In genomic region chr10:32050145-32050544, GRCh38 we compare ENCODE assay signal across 10 cellular contexts. TPM values are rescaled to one million over a fixed set of nuclear protein-coding genes. Genes with fewer than 3 reads are reported as not detected.
DNase-seq lines count a peak whose midpoint lies in the region; ATAC-seq and TF ChIP-seq lines count a peak whose summit lies in the region.
"Had no signal": no experiment of that assay in that cellular context is flagged by ENCODE, and none has a peak within 500 bp of the region (broad histone marks: within the 10 kb centered on the region; RNA-seq: fewer than 3 reads in every experiment).

No MANE protein-coding gene starts in this region.

- TF ChIP-seq POLR2A in body of pancreas (IDR thresholded peaks at IDR 0.05) = no peak

- WGBS in hepatocyte (ENCODE audit: low lambda C conversion rate, missing lambda C conversion rate) = 51% methylated on average over 5 of the region's 5 CpGs
- 63 to 64% methylated on average over 5 of the region's 5 CpGs for WGBS in body of pancreas, 2 donors

- H3K36me3 ChIP-seq in hepatocyte (replicated peaks; ENCODE audit: insufficient read depth, low read depth) = no peaks in the 10 kb centered on the region
- peaks cover 0 to 12% of the 10 kb centered on the region in 2 donors for H3K36me3 ChIP-seq in body of pancreas (replicated peaks in 1 of 2; ENCODE audit: insufficient read depth in 1 of 2, low read depth in 2 of 2)

- H3K4me3 ChIP-seq in hepatocyte (no peak overlapping the region), body of pancreas (no peak overlapping the region)

- peak overlapping the region; percentile 42 for H3K4me3 Mint-ChIP-seq in activated T-cell treated with anti-CD3 and anti-CD28 coated beads, Interleukin-2, amount 50 U/mL, for 4 hours
- H3K4me3 Mint-ChIP-seq in activated naive CD8-positive, alpha-beta T cell treated with anti-CD3 and anti-CD28 coated beads, Interleukin-2, amount 10 ng/mL, durations not matched to agents 7 days and 5 days = no peak overlapping the region
- peak overlapping the region; percentile 96 for H3K4me3 Mint-ChIP-seq in stimulated activated effector memory CD8-positive, alpha-beta T cell treated with anti-CD3 and anti-CD28 coated beads, Interleukin-12 subunit alpha, Interleukin-12 subunit beta, amount 100 ng/mL, for 72 hours

- no peak for DNase-seq in activated T-cell treated with anti-CD3 and anti-CD28 coated beads, Interleukin-2, amount 50 U/mL, for 4 hours
- DNase-seq in activated T-cell treated with anti-CD3 and anti-CD28 coated beads, Interleukin-2, amount 50 U/mL, for 1 hour = no peak
- no peak for DNase-seq in activated naive CD8-positive, alpha-beta T cell treated with anti-CD3 and anti-CD28 coated beads, Interleukin-2, amount 10 ng/mL, durations not matched to agents 7 days and 5 days
- DNase-seq in hepatocyte (ENCODE audit: low spot score) (peak; percentile 15), body of pancreas (no peak), GM13977 (ENCODE audit: low spot score) (no peak)
- no peak for DNase-seq in stimulated activated effector memory CD8-positive, alpha-beta T cell treated with anti-CD3 and anti-CD28 coated beads, Interleukin-12 subunit alpha, Interleukin-12 subunit beta, amount 100 ng/mL, for 72 hours (ENCODE audit: low spot score in 2 of 2)
- DNase-seq: SHP77 treated with DMSO at 0.1 percent for 48 hours had no signal

- no peaks in the 10 kb centered on the region for H3K27me3 Mint-ChIP-seq in activated T-cell treated with anti-CD3 and anti-CD28 coated beads, Interleukin-2, amount 50 U/mL, for 4 hours (ENCODE audit: low read depth)
- H3K27me3 Mint-ChIP-seq in activated naive CD8-positive, alpha-beta T cell treated with anti-CD3 and anti-CD28 coated beads, Interleukin-2, amount 10 ng/mL, durations not matched to agents 7 days and 5 days = no peaks in the 10 kb centered on the region

- H3K79me2 ChIP-seq in hepatocyte = peaks cover 100% of the 10 kb centered on the region

- H3K27ac ChIP-seq in hepatocyte (peak overlapping the region; percentile 5), body of pancreas (no peak overlapping the region)
- H3K27ac ChIP-seq: neutrophil had no signal

- no peak for ATAC-seq in activated T-cell treated with anti-CD3 and anti-CD28 coated beads, Interleukin-2, amount 50 U/mL, for 4 hours
- no peak for ATAC-seq in activated naive CD8-positive, alpha-beta T cell treated with anti-CD3 and anti-CD28 coated beads, Interleukin-2, amount 10 ng/mL, durations not matched to agents 7 days and 5 days (ENCODE audit: low read depth)
- no peak for ATAC-seq in stimulated activated effector memory CD8-positive, alpha-beta T cell treated with anti-CD3 and anti-CD28 coated beads, Interleukin-12 subunit alpha, Interleukin-12 subunit beta, amount 100 ng/mL, for 72 hours
- no peak for ATAC-seq in GM18502 (IDR thresholded peaks at IDR 0.05; ENCODE audit: poor library complexity, unreplicated experiment)
- no peak for ATAC-seq in body of pancreas

- intact Hi-C loops in body of pancreas (cut with DNase I) = loop anchor here (10.0 kb wide), 1 partner anchor 165 kb away; no protein-coding TSS in a partner anchor

- peaks cover 30% of the 10 kb centered on the region for H3K36me3 Mint-ChIP-seq in activated T-cell treated with anti-CD3 and anti-CD28 coated beads, Interleukin-2, amount 50 U/mL, for 4 hours (ENCODE audit: insufficient read depth)
- peaks cover 42% of the 10 kb centered on the region for H3K36me3 Mint-ChIP-seq in activated naive CD8-positive, alpha-beta T cell treated with anti-CD3 and anti-CD28 coated beads, Interleukin-2, amount 10 ng/mL, durations not matched to agents 7 days and 5 days
- H3K36me3 Mint-ChIP-seq in stimulated activated effector memory CD8-positive, alpha-beta T cell treated with anti-CD3 and anti-CD28 coated beads, Interleukin-12 subunit alpha, Interleukin-12 subunit beta, amount 100 ng/mL, for 72 hours = peaks cover 79% of the 10 kb centered on the region

- no peak for TF ChIP-seq CTCF in hepatocyte (IDR thresholded peaks at IDR 0.05; ENCODE audit: poor library complexity)
- TF ChIP-seq CTCF in body of pancreas (IDR thresholded peaks at IDR 0.05) = no peak
- no peak for TF ChIP-seq CTCF in GM13977 (IDR thresholded peaks at IDR 0.05; ENCODE audit: extremely low read depth, insufficient read depth, missing control alignments)

- H4K20me1 ChIP-seq in hepatocyte (ENCODE audit: insufficient read depth, poor library complexity, severe bottlenecking) = peaks cover 92% of the 10 kb centered on the region

- H3K9me3 ChIP-seq in hepatocyte (ENCODE audit: low read depth) (no peaks in the 10 kb centered on the region), body of pancreas (no peaks in the 10 kb centered on the region)
- H3K9me3 ChIP-seq: neutrophil had no signal

- H3K4me1 Mint-ChIP-seq in activated T-cell treated with anti-CD3 and anti-CD28 coated beads, Interleukin-2, amount 50 U/mL, for 4 hours (ENCODE audit: low read depth) = peaks cover 84% of the 10 kb centered on the region
- H3K4me1 Mint-ChIP-seq in activated naive CD8-positive, alpha-beta T cell treated with anti-CD3 and anti-CD28 coated beads, Interleukin-2, amount 10 ng/mL, durations not matched to agents 7 days and 5 days = peaks cover 63% of the 10 kb centered on the region
- H3K4me1 Mint-ChIP-seq in stimulated activated effector memory CD8-positive, alpha-beta T cell treated with anti-CD3 and anti-CD28 coated beads, Interleukin-12 subunit alpha, Interleukin-12 subunit beta, amount 100 ng/mL, for 72 hours = peaks cover 64% of the 10 kb centered on the region

- POLR2A ChIA-PET in activated naive CD8-positive, alpha-beta T cell treated with anti-CD3 and anti-CD28 coated beads, Interleukin-2, amount 10 ng/mL, durations not matched to agents 7 days and 5 days (lab: Charles Lee) = no interaction called here

- H2AFZ ChIP-seq in hepatocyte = no peak overlapping the region

- H3K9me3 Mint-ChIP-seq in activated T-cell treated with anti-CD3 and anti-CD28 coated beads, Interleukin-2, amount 50 U/mL, for 4 hours = no peaks in the 10 kb centered on the region
- H3K9me3 Mint-ChIP-seq in activated naive CD8-positive, alpha-beta T cell treated with anti-CD3 and anti-CD28 coated beads, Interleukin-2, amount 10 ng/mL, durations not matched to agents 7 days and 5 days = no peaks in the 10 kb centered on the region
- no peaks in the 10 kb centered on the region for H3K9me3 Mint-ChIP-seq in stimulated activated effector memory CD8-positive, alpha-beta T cell treated with anti-CD3 and anti-CD28 coated beads, Interleukin-12 subunit alpha, Interleukin-12 subunit beta, amount 100 ng/mL, for 72 hours

- peaks cover 38% of the 10 kb centered on the region for H3K4me1 ChIP-seq in hepatocyte (ENCODE audit: insufficient read depth)
- peaks cover 59% of the 10 kb centered on the region for H3K4me1 ChIP-seq in body of pancreas

- H3K27ac Mint-ChIP-seq in activated naive CD8-positive, alpha-beta T cell treated with anti-CD3 and anti-CD28 coated beads, Interleukin-2, amount 10 ng/mL, durations not matched to agents 7 days and 5 days = peak overlapping the region; percentile 13
- H3K27ac Mint-ChIP-seq in stimulated activated effector memory CD8-positive, alpha-beta T cell treated with anti-CD3 and anti-CD28 coated beads, Interleukin-12 subunit alpha, Interleukin-12 subunit beta, amount 100 ng/mL, for 72 hours = peak overlapping the region; percentile 51

- H3K27me3 ChIP-seq in hepatocyte = no peaks in the 10 kb centered on the region
- no peaks in the 10 kb centered on the region for H3K27me3 ChIP-seq in body of pancreas
- H3K27me3 ChIP-seq: neutrophil had no signal

- no peaks in the 10 kb centered on the region for H3K9me2 ChIP-seq in hepatocyte (replicated peaks; ENCODE audit: insufficient read depth)

- peak overlapping the region; percentile 78 for H3K4me2 ChIP-seq in hepatocyte

- in situ Hi-C loops in GM13977 (cut with MboI; ENCODE audit: low pct_unique_long_range_greater_than_20kb, low sequenced_read_pairs, unreplicated experiment) = loop anchor here (25.0 kb wide), 1 partner anchor 312 kb away; no protein-coding TSS in a partner anchor

RNA-seq across cellular contexts. Expression of gene KIF5B, which starts 6.1 kb away (rescaled TPM):
- total RNA-seq in activated T-cell treated with anti-CD3 and anti-CD28 coated beads, Interleukin-2, amount 50 U/mL, for 4 hours = 10 to 100 TPM; 79.1 to 89.8 (median 81.9) TPM
- total RNA-seq in activated naive CD8-positive, alpha-beta T cell treated with anti-CD3 and anti-CD28 coated beads, Interleukin-2, amount 10 ng/mL, durations not matched to agents 7 days and 5 days = 10 to 100 TPM; 58.2 to 59.4 TPM
- total RNA-seq in hepatocyte = 131 and 141 TPM in 2 replicates
- 51.1 and 51.6 TPM in 2 replicates for polyA plus RNA-seq in hepatocyte
- 10 to 100 TPM; 53.7 to 59.9 TPM for total RNA-seq in body of pancreas
